18 cellular contexts compared by ENCODE assay signal in genomic region chr17:4518901-4519300, GRCh38. TPM values are rescaled to one million over a fixed set of nuclear protein-coding genes. Genes with fewer than 3 reads are reported as not detected.
DNase-seq lines count a peak whose midpoint lies in the region; ATAC-seq, FAIRE-seq and TF ChIP-seq lines count a peak whose summit lies in the region.
"Had no signal": no experiment of that assay in that cellular context is flagged by ENCODE, and none has a peak within 500 bp of the region (broad histone marks: within the 10 kb centered on the region; RNA-seq: fewer than 3 reads in every experiment).

No MANE protein-coding gene starts in this region.

- H3K4me1 ChIP-seq in OCI-LY3 (ENCODE audit: low read length): peaks cover 20% of the 10 kb centered on the region
- H3K4me1 ChIP-seq in H1 (replicated peaks in 1 of 4; ENCODE audit: control insufficient read depth in 3 of 4, insufficient read depth in 4 of 4, low read length in 3 of 4): peaks cover 0 to 10% (median 7%) of the 10 kb centered on the region in 4 experiments; a peak in 5 of 7 replicates
- H3K4me1 ChIP-seq in mesenchymal stem cell (ENCODE audit: control insufficient read depth, insufficient read depth, low read depth, low read length): peaks cover 12% of the 10 kb centered on the region
- peaks cover 32% of the 10 kb centered on the region for H3K4me1 ChIP-seq in suprapubic skin
- H3K4me1 ChIP-seq: HAP-1 had no signal

- ATAC-seq in GM18909 (IDR thresholded peaks at IDR 0.05; ENCODE audit: poor library complexity, unreplicated experiment): no peak
- ATAC-seq: naive thymus-derived CD8-positive, alpha-beta T cell had no signal

- peak overlapping the region; percentile 5 for H4K91ac ChIP-seq in H1 (replicated peaks; ENCODE audit: insufficient read length, low read length)
- H4K91ac ChIP-seq in mesenchymal stem cell (ENCODE audit: low read length): no peak overlapping the region

- no peak for TF ChIP-seq POLR2A in H1 (IDR thresholded peaks at IDR 0.05; ENCODE audit: control extremely low read depth in 1 of 2, low read depth in 2 of 2, low read length in 2 of 2)
- TF ChIP-seq POLR2A in suprapubic skin (IDR thresholded peaks at IDR 0.05): no peak

- TF ChIP-seq EP300 in H1 (IDR thresholded peaks at IDR 0.05; ENCODE audit: borderline replicate concordance in 1 of 2, low read depth in 2 of 2, low read length in 2 of 2) (no peak), suprapubic skin (IDR thresholded peaks at IDR 0.05) (no peak)

- POLR2A ChIA-PET in H1 (lab: Charles Lee; ENCODE audit: partially characterized antibody): interaction anchor here (37.1 kb wide), 1 partner anchor 28 kb away, joined by 546 read pairs; the partner anchor contains the start of genes GGT6 and MYBBP1A

- H3K79me1 ChIP-seq in H1 (ENCODE audit: low read depth, low read length) (no peaks in the 10 kb centered on the region), mesenchymal stem cell (replicated peaks; ENCODE audit: low read length, poor library complexity, severe bottlenecking) (peaks cover 3% of the 10 kb centered on the region)

- no peak overlapping the region for H2BK120ac ChIP-seq in H1 (replicated peaks; ENCODE audit: low read depth, low read length)
- no peak overlapping the region for H2BK120ac ChIP-seq in mesenchymal stem cell (ENCODE audit: low read depth, low read length)

- H3K18ac ChIP-seq in H1 (ENCODE audit: extremely low read depth, low read length) (no peak overlapping the region), mesenchymal stem cell (ENCODE audit: low read depth in 1 of 2, low read length in 2 of 2) (no peak overlapping the region)

- H4K5ac ChIP-seq in H1 (ENCODE audit: insufficient read length, low read depth, low read length): no peak overlapping the region

- H2AK5ac ChIP-seq in H1 (ENCODE audit: low read depth, low read length): no peak overlapping the region
- no peak overlapping the region for H2AK5ac ChIP-seq in mesenchymal stem cell (ENCODE audit: low read length, severe bottlenecking)

- H3K4me2 ChIP-seq in OCI-LY3 (ENCODE audit: low read length) (peak overlapping the region; percentile 63), H1 (ENCODE audit: insufficient read depth in 1 of 2, low read depth in 2 of 2, low read length in 2 of 2) (no peak overlapping the region), mesenchymal stem cell (ENCODE audit: low read length, poor library complexity, severe bottlenecking) (no peak overlapping the region)

- H4K8ac ChIP-seq in H1 (ENCODE audit: extremely low read depth, insufficient read depth, low read length) (no peak overlapping the region), mesenchymal stem cell (ENCODE audit: low read length) (no peak overlapping the region)

- H3K9me3 ChIP-seq in OCI-LY3 (ENCODE audit: insufficient read depth, low read length) (no peaks in the 10 kb centered on the region), H1 (ENCODE audit: insufficient read depth in 2 of 2, low read depth in 1 of 2, low read length in 1 of 2) (no peaks in the 10 kb centered on the region), mesenchymal stem cell (ENCODE audit: control insufficient read depth, low read length) (no peaks in the 10 kb centered on the region), suprapubic skin (no peaks in the 10 kb centered on the region)
- H3K9me3 ChIP-seq: HAP-1 had no signal

- H3K27ac ChIP-seq in OCI-LY3 (ENCODE audit: low read length): peak overlapping the region; percentile 23; the same call in 1 of the 2 replicates
- no peak overlapping the region for H3K27ac ChIP-seq in H1 (ENCODE audit: low read depth, low read length)
- H3K27ac ChIP-seq in mesenchymal stem cell (ENCODE audit: low read length, poor library complexity, severe bottlenecking): no peak overlapping the region
- H3K27ac ChIP-seq in suprapubic skin: peak overlapping the region; percentile 76

- H2BK12ac ChIP-seq in H1 (ENCODE audit: low read depth, low read length) (peak overlapping the region; percentile 17; the same call in 1 of the 2 replicates), mesenchymal stem cell (ENCODE audit: low read length in 2 of 2) (no peak overlapping the region)

- no peaks in the 10 kb centered on the region for H3K79me2 ChIP-seq in OCI-LY3 (ENCODE audit: low read length)
- H3K79me2 ChIP-seq in H1 (ENCODE audit: control insufficient read depth in 1 of 2, insufficient read depth in 2 of 2, low read length in 2 of 2): no peaks in the 10 kb centered on the region

- H2BK5ac ChIP-seq in H1 (ENCODE audit: low read depth, low read length): peak overlapping the region; percentile 49; the same call in 1 of the 2 replicates
- no peak overlapping the region for H2BK5ac ChIP-seq in mesenchymal stem cell (ENCODE audit: low read depth, low read length, poor library complexity, severe bottlenecking)

- no peak overlapping the region for H2BK15ac ChIP-seq in H1 (ENCODE audit: low read length)
- peak overlapping the region; percentile 36 for H2BK15ac ChIP-seq in mesenchymal stem cell (ENCODE audit: low read depth, poor library complexity, severe bottlenecking)

- FAIRE-seq in H1 (lab: Jason Lieb, UNC) (no peak), GM19239 (lab: Jason Lieb, UNC) (no peak)
- FAIRE-seq: TTC549 had no signal

- no peaks in the 10 kb centered on the region for H3K36me3 ChIP-seq in OCI-LY3 (replicated peaks; ENCODE audit: low read depth, low read length)
- no peaks in the 10 kb centered on the region for H3K36me3 ChIP-seq in H1 (ENCODE audit: control insufficient read depth in 2 of 4, insufficient read depth in 4 of 4, low read length in 3 of 4)
- H3K36me3 ChIP-seq in mesenchymal stem cell (ENCODE audit: control insufficient read depth in 1 of 2, insufficient read depth in 2 of 2, low read depth in 1 of 2, low read length in 2 of 2): peaks cover 0 to 40% of the 10 kb centered on the region in 2 experiments
- no peaks in the 10 kb centered on the region for H3K36me3 ChIP-seq in suprapubic skin
- H3K36me3 ChIP-seq: HAP-1 had no signal

- H4K20me1 ChIP-seq in OCI-LY3 (ENCODE audit: insufficient read depth, low read length): no peaks in the 10 kb centered on the region
- no peaks in the 10 kb centered on the region for H4K20me1 ChIP-seq in H1 (replicated peaks in 1 of 2; ENCODE audit: control insufficient read depth in 1 of 2, insufficient read depth in 2 of 2, low read length in 2 of 2)

- H3K14ac ChIP-seq in H1 (ENCODE audit: insufficient read length) (no peak overlapping the region), mesenchymal stem cell (ENCODE audit: low read length in 2 of 2) (peak overlapping the region in 1 of 2 experiments; percentile 8)

- 98% methylated on average over 7 of the region's 10 CpGs; no CpG with 5 or more reads in 1 of the 2 experiments for WGBS in H1 (ENCODE audit: extremely low coverage in 1 of 2, insufficient coverage in 1 of 2, insufficient read length in 1 of 2, insufficient replicate concordance in 2 of 2, low coverage in 1 of 2, low lambda C conversion rate in 2 of 2, missing lambda C conversion rate in 1 of 2), 2 experiments
- WGBS in mesenchymal stem cell: 88% methylated on average over 10 of the region's 10 CpGs
- WGBS in suprapubic skin: 95% methylated on average over 10 of the region's 10 CpGs

- no peak for DNase-seq in H1 (ENCODE audit: low read depth in 1 of 2, low spot score in 2 of 2)
- no peak for DNase-seq in mesenchymal stem cell
- no peak for DNase-seq in suprapubic skin (ENCODE audit: low spot score in 2 of 2)
- no peak for DNase-seq in NCI-H1092 treated with DMSO at 0.1 percent for 48 hours (lab: John Stamatoyannopoulos, UW)
- no peak for DNase-seq in GM19239 (ENCODE audit: insufficient read length, low spot score)
- no peak for DNase-seq in ureter (ENCODE audit: low spot score)
- DNase-seq: activated naive CD4-positive, alpha-beta T cell; AML-193; central memory CD4-positive, alpha-beta T cell; naive thymus-derived CD8-positive, alpha-beta T cell; NCI-H1105; NCI-H526 treated with DMSO at 0.1 percent for 48 hours; SHP77; stimulated activated CD4-positive, alpha-beta T cell treated with anti-CD3 and anti-CD28 coated beads, Interleukin-12 subunit alpha, Interleukin-12 subunit beta, amount 100 ng/mL, for 4 hours had no signal

- H2AFZ ChIP-seq in OCI-LY3 (ENCODE audit: low read depth, low read length): peak overlapping the region; percentile 60
- no peak overlapping the region for H2AFZ ChIP-seq in H1 (ENCODE audit: low read length)
- no peak overlapping the region for H2AFZ ChIP-seq in mesenchymal stem cell (ENCODE audit: low read depth, low read length)

- H3K27me3 ChIP-seq in OCI-LY3 (ENCODE audit: low read depth, low read length) (no peaks in the 10 kb centered on the region), H1 (replicated peaks in 1 of 4; ENCODE audit: control insufficient read depth in 3 of 4, extremely low read depth in 1 of 4, insufficient read depth in 3 of 4, low read length in 3 of 4) (peaks cover 0 to 6% (median under 1%) of the 10 kb centered on the region in 4 experiments; a peak in 4 of 7 replicates), mesenchymal stem cell (ENCODE audit: control insufficient read depth in 1 of 2, insufficient read depth in 1 of 2, low read length in 2 of 2) (peaks cover 0 to 21% of the 10 kb centered on the region in 2 experiments), suprapubic skin (no peaks in the 10 kb centered on the region)

- no peak for TF ChIP-seq CTCF in OCI-LY3 (IDR thresholded peaks at IDR 0.05; ENCODE audit: low read depth, low read length)
- TF ChIP-seq CTCF in H1 (IDR thresholded peaks at IDR 0.05; ENCODE audit: control extremely low read depth in 1 of 3, insufficient read depth in 1 of 3, low read depth in 1 of 3, low read length in 3 of 3): no peak
- no peak for TF ChIP-seq CTCF in suprapubic skin (IDR thresholded peaks at IDR 0.05)

- no peak overlapping the region for H3K23ac ChIP-seq in H1 (ENCODE audit: insufficient read length)
- no peak overlapping the region for H3K23ac ChIP-seq in mesenchymal stem cell (ENCODE audit: low read length in 2 of 2)

- H2BK20ac ChIP-seq in H1 (ENCODE audit: low read length): no peak overlapping the region

- H3K9ac ChIP-seq in OCI-LY3 (ENCODE audit: low read length): peak overlapping the region; percentile 48; the same call in 1 of the 2 replicates
- H3K9ac ChIP-seq in H1 (replicated peaks in 1 of 4; ENCODE audit: extremely low read depth in 1 of 4, low read depth in 3 of 4, low read length in 3 of 4): no peak overlapping the region
- H3K9ac ChIP-seq in mesenchymal stem cell (ENCODE audit: low read length): no peak overlapping the region

- no peaks in the 10 kb centered on the region for H3K23me2 ChIP-seq in H1 (ENCODE audit: low read depth, low read length)

- H3K4me3 ChIP-seq in OCI-LY3 (ENCODE audit: low read length) (peak overlapping the region; percentile 31; the same call in 1 of the 2 replicates), H1 (ENCODE audit: extremely low read depth in 1 of 4, insufficient read depth in 2 of 4, low read depth in 3 of 4, low read length in 4 of 4) (no peak overlapping the region), mesenchymal stem cell (ENCODE audit: insufficient read depth in 1 of 2, low read depth in 1 of 2, low read length in 2 of 2) (no peak overlapping the region), suprapubic skin (no peak overlapping the region)
- H3K4me3 ChIP-seq: HAP-1 had no signal

- TF ChIP-seq RAD21 in H1 (IDR thresholded peaks at IDR 0.05 in 1 of 2, conservative IDR thresholded peaks at IDR 0.05 in 1 of 2; ENCODE audit: low read depth in 2 of 2, low read length in 2 of 2): no peak

- no peak overlapping the region for H3K56ac ChIP-seq in H1 (replicated peaks; ENCODE audit: insufficient read length, low read depth, low read length)

- CTCF ChIA-PET in H1 (lab: Charles Lee; ENCODE audit: partially characterized antibody): interaction anchor here (0.5 to 1.6 kb wide), 5 partner anchors 9 to 319 kb away, joined by 3 read pairs; no protein-coding TSS in a partner anchor

- H3K4ac ChIP-seq in H1 (replicated peaks; ENCODE audit: insufficient read length, low read depth, low read length) (no peak overlapping the region), mesenchymal stem cell (ENCODE audit: low read depth in 1 of 2, low read length in 2 of 2) (no peak overlapping the region)

RNA-seq across cellular contexts. Expression of gene SPNS2, which starts 20.2 kb away (rescaled TPM):
- total RNA-seq in H1 (2021; fragmentation: NEBNext Ultra II Directional; extraction: Animal tissue kit (Norgen Biotek cat#: 25700)): 0.98 and 1.5 TPM in 2 replicates
- polyA plus RNA-seq in H1 (2011; rRNA removed): 1.2 and 1.9 TPM in 2 replicates
- polyA plus RNA-seq in H1 (2011; cell fraction: cytosol; rRNA removed): 1.5 TPM
- polyA plus RNA-seq in H1 (2011; cell fraction: nucleus; rRNA removed): 2.6 TPM
- polyA plus RNA-seq in H1 (2012, experiment 1 of 2): 0.51 to 1.6 TPM (median 1.4 TPM) in 4 replicates
- 1.4 TPM for polyA plus RNA-seq in H1 (2012, experiment 2 of 2)
- polyA plus RNA-seq in H1 (2013, experiment 1 of 2): 0.77 TPM
- polyA plus RNA-seq in H1 (2013, experiment 2 of 2): 0.83 TPM
- polyA minus RNA-seq in H1 (2011; rRNA and poly(A)+ RNA removed): 0.35 and 1.6 TPM in 2 replicates
- 0.59 TPM for polyA minus RNA-seq in H1 (2011; cell fraction: cytosol; rRNA and poly(A)+ RNA removed)
- 1.5 TPM for polyA minus RNA-seq in H1 (2011; cell fraction: nucleus; rRNA and poly(A)+ RNA removed)
- polyA plus RNA-seq in mesenchymal stem cell (2013, experiment 1 of 2): 0.01 TPM
- not detected for polyA plus RNA-seq in mesenchymal stem cell (2013, experiment 2 of 2)
- total RNA-seq in suprapubic skin (10 to 100 TPM; 25.1 to 76.3 (median 49.6) TPM), ureter (30.0 TPM)

RNA-seq across cellular contexts. Expression of gene MYBBP1A, which starts 36.3 kb away (rescaled TPM):
- total RNA-seq in H1 (2021; fragmentation: NEBNext Ultra II Directional; extraction: Animal tissue kit (Norgen Biotek cat#: 25700)): 151 and 153 TPM in 2 replicates
- 46.8 and 79.9 TPM in 2 replicates for polyA plus RNA-seq in H1 (2011; rRNA removed)
- 58.4 TPM for polyA plus RNA-seq in H1 (2011; cell fraction: cytosol; rRNA removed)
- 266 TPM for polyA plus RNA-seq in H1 (2011; cell fraction: nucleus; rRNA removed)
- polyA plus RNA-seq in H1 (2012, experiment 1 of 2): 98.7 to 125 TPM (median 120 TPM) in 4 replicates
- polyA plus RNA-seq in H1 (2012, experiment 2 of 2): 114 TPM
- 74.0 TPM for polyA plus RNA-seq in H1 (2013, experiment 1 of 2)
- polyA plus RNA-seq in H1 (2013, experiment 2 of 2): 63.6 TPM
- polyA minus RNA-seq in H1 (2011; rRNA and poly(A)+ RNA removed): 87.5 and 109 TPM in 2 replicates
- polyA minus RNA-seq in H1 (2011; cell fraction: cytosol; rRNA and poly(A)+ RNA removed): 88.4 TPM
- polyA minus RNA-seq in H1 (2011; cell fraction: nucleus; rRNA and poly(A)+ RNA removed): 116 TPM
- 20.8 TPM for polyA plus RNA-seq in mesenchymal stem cell (2013, experiment 1 of 2)
- polyA plus RNA-seq in mesenchymal stem cell (2013, experiment 2 of 2): 19.7 TPM
- total RNA-seq in suprapubic skin (100 to 1,000 TPM in 1 of 4 donors, 10 to 100 TPM in 3; 73.4 to 127 (median 83.8) TPM), ureter (110 TPM)

RNA-seq across cellular contexts. Expression of gene GGT6, which starts 41.5 kb away (rescaled TPM):
- total RNA-seq in H1 (2021; fragmentation: NEBNext Ultra II Directional; extraction: Animal tissue kit (Norgen Biotek cat#: 25700)): not detected in 2 replicates
- 0.18 and 0.30 TPM in 2 replicates for polyA plus RNA-seq in H1 (2011; rRNA removed)
- 0.16 TPM for polyA plus RNA-seq in H1 (2011; cell fraction: cytosol; rRNA removed)
- polyA plus RNA-seq in H1 (2011; cell fraction: nucleus; rRNA removed): 0.04 TPM
- polyA plus RNA-seq in H1 (2012, experiment 1 of 2): 0.11 to 0.15 TPM in 2 of 4 replicates, not detected in the others
- not detected for polyA plus RNA-seq in H1 (2012, experiment 2 of 2)
- 0.02 TPM for polyA plus RNA-seq in H1 (2013, experiment 1 of 2)
- 0.07 TPM for polyA plus RNA-seq in H1 (2013, experiment 2 of 2)
- polyA minus RNA-seq in H1 (2011; rRNA and poly(A)+ RNA removed): 0.09 TPM in 1 of 2 replicates, not detected in the other
- not detected for polyA minus RNA-seq in H1 (2011; cell fraction: cytosol; rRNA and poly(A)+ RNA removed)
- polyA minus RNA-seq in H1 (2011; cell fraction: nucleus; rRNA and poly(A)+ RNA removed): 0.90 TPM
- not detected for polyA plus RNA-seq in mesenchymal stem cell (2013, experiment 1 of 2)
- not detected for polyA plus RNA-seq in mesenchymal stem cell (2013, experiment 2 of 2)
- 100 to 1,000 TPM in 3 of 4 donors, 10 to 100 TPM in 1; 64.6 to 187 (median 134) TPM for total RNA-seq in suprapubic skin
- total RNA-seq in ureter: 83.6 TPM
- total RNA-seq: naive thymus-derived CD8-positive, alpha-beta T cell had no signal
- polyA plus RNA-seq: naive thymus-derived CD8-positive, alpha-beta T cell had no signal

Comparison
In these comparisons a context has a peak if more than half of its experiments do, and no peak if none do; other contexts are left out.
1. H3K27ac ChIP-seq: peak in OCI-LY3 (single experiment) and suprapubic skin (single experiment); none in H1 (single experiment) and mesenchymal stem cell (single experiment).
2. RNA of gene SPNS2, which starts 20.2 kb away (total RNA-seq): 25.1 to 76.3 TPM in suprapubic skin and 30.0 TPM in ureter (single experiment); 0.98 to 1.5 TPM in H1; every median in the first group is over 10 times any median in the second.
3. RNA of gene GGT6, which starts 41.5 kb away (total RNA-seq): 64.6 to 187 TPM in suprapubic skin and 83.6 TPM in ureter (single experiment); not detected in H1; every median in the first group is over 10 times any median in the second.